10 cellular contexts compared by ENCODE assay signal in the genomic region with DNA sequence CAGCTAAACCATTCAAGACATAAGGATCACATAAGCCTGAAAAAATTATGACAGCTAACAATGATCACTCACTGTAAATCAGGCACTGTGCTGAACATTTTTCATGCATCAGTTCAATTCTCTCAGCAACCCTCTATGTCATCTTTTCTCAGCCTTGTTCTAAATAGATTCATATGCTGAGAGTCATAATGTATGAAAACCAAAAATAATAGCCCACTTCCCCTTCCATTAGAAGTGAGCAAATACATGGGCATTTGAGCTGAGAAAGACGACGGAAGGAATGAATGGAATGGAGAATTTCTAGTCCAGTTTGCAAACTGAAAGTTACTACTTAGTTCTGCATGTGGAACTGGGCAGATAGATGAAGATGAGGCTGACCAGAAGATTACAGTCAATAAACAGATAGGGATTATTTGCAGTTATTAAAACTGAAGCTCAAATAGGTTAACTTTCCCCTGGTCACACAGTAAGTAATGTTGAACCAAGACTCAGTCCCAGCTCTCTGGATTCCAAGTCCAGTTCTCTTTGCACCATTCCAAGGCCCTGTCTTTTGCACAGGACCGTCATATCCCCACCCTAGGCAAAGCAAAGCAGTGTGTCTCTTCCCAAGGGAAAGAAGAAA. TPM values are rescaled to one million over a fixed set of nuclear protein-coding genes. Genes with fewer than 3 reads are reported as not detected.
A peak's percentile ranks its signal among the peaks of the same experiment; 100 is the strongest.
DNase-seq lines count a peak whose midpoint lies in the region; TF ChIP-seq lines count a peak whose summit lies in the region.
"Had no signal": no experiment of that assay in that cellular context is flagged by ENCODE, and none has a peak within 500 bp of the region (broad histone marks: within the 10 kb centered on the region; RNA-seq: fewer than 3 reads in every experiment).

No MANE protein-coding gene starts in this region.

- 49% methylated on average over 3 of the region's 3 CpGs for WGBS in hepatocyte (ENCODE audit: low lambda C conversion rate, missing lambda C conversion rate)

- DNase-seq in AG09309 (ENCODE audit: low read depth), result peak; percentile 67
- DNase-seq in GM20000 (ENCODE audit: low spot score), result peak; percentile 59
- DNase-seq in RPMI7951 (ENCODE audit: low read depth), result peak; percentile 36
- no peak for DNase-seq in hepatocyte (ENCODE audit: low spot score)
- no peak for DNase-seq in DMS79 treated with DMSO at 0.1 percent for 48 hours (lab: John Stamatoyannopoulos, UW)
- DNase-seq in NCI-H524 (lab: John Stamatoyannopoulos, UW), result no peak
- DNase-seq in OCI-LY7 (ENCODE audit: low spot score), result no peak
- no peak for DNase-seq in stimulated activated CD4-positive, alpha-beta T cell treated with anti-CD3 and anti-CD28 coated beads, Interleukin-2, amount 100 ng/mL, for 24 hours

- H3K4me1 ChIP-seq in hepatocyte (ENCODE audit: insufficient read depth) (peaks cover 15% of the 10 kb centered on the region), OCI-LY7 (ENCODE audit: insufficient read depth, low read length, poor library complexity, severe bottlenecking) (no peaks in the 10 kb centered on the region)

- peak overlapping the region; percentile 83 for H3K4me2 ChIP-seq in hepatocyte
- H3K4me2 ChIP-seq in OCI-LY7 (ENCODE audit: low read length), result no peak overlapping the region

- no TSS peak for BruUV-seq in OCI-LY7 (replicated peaks; lab: Mats Ljungman, UMichigan)

- CTCF ChIA-PET in OCI-LY7 (lab: Charles Lee; ENCODE audit: unreplicated experiment), result no interaction called here

- intact Hi-C loops in OCI-LY7 (cut with micrococcal nuclease; ENCODE audit: unreplicated experiment), result no loop called here

- H4K20me1 ChIP-seq in hepatocyte (ENCODE audit: insufficient read depth, poor library complexity, severe bottlenecking) (peaks cover 8% of the 10 kb centered on the region), OCI-LY7 (ENCODE audit: insufficient read depth, low read length) (no peaks in the 10 kb centered on the region)

- H3K27ac ChIP-seq in hepatocyte (peak overlapping the region; percentile 94), OCI-LY7 (ENCODE audit: low read depth, low read length, poor library complexity, severe bottlenecking) (no peak overlapping the region)

- H3K9me3 ChIP-seq in hepatocyte (ENCODE audit: low read depth), result no peaks in the 10 kb centered on the region
- H3K9me3 ChIP-seq in OCI-LY7 (ENCODE audit: low read length), result no peaks in the 10 kb centered on the region
- H3K9me3 ChIP-seq: heart right ventricle had no signal

- TF ChIP-seq CTCF in AG09309 (IDR thresholded peaks at IDR 0.05; ENCODE audit: control insufficient read depth, insufficient read depth, low read depth, low read length, missing control alignments) (no peak), GM20000 (IDR thresholded peaks at IDR 0.05; ENCODE audit: extremely low read depth, missing control alignments) (no peak), hepatocyte (IDR thresholded peaks at IDR 0.05; ENCODE audit: poor library complexity) (no peak), OCI-LY7 (conservative IDR thresholded peaks at IDR 0.05; ENCODE audit: low read length) (no peak)

- no peaks in the 10 kb centered on the region for H3K36me3 ChIP-seq in hepatocyte (replicated peaks; ENCODE audit: insufficient read depth, low read depth)
- H3K36me3 ChIP-seq in OCI-LY7 (ENCODE audit: insufficient read depth, low read length), result no peaks in the 10 kb centered on the region
- H3K36me3 ChIP-seq: heart right ventricle had no signal

- no peaks in the 10 kb centered on the region for H3K9me2 ChIP-seq in hepatocyte (replicated peaks; ENCODE audit: insufficient read depth)
- H3K9me2 ChIP-seq in OCI-LY7 (ENCODE audit: insufficient read depth, low read length), result no peaks in the 10 kb centered on the region

- H3K4me3 ChIP-seq in AG09309 (ENCODE audit: control insufficient read depth, low read depth, low read length), result no peak overlapping the region
- H3K4me3 ChIP-seq in hepatocyte, result no peak overlapping the region
- no peak overlapping the region for H3K4me3 ChIP-seq in OCI-LY7 (ENCODE audit: low read depth, low read length, poor library complexity, severe bottlenecking)
- H3K4me3 ChIP-seq: K562 had no signal

- H3K27me3 ChIP-seq in hepatocyte, result no peaks in the 10 kb centered on the region

- POLR2A ChIA-PET in OCI-LY7 (lab: Charles Lee), result interaction anchor here (0.7 kb wide), 1 partner anchor 132 kb away, joined by 3 read pairs; no protein-coding TSS in a partner anchor

- H2AFZ ChIP-seq in hepatocyte, result no peak overlapping the region
- H2AFZ ChIP-seq in OCI-LY7 (ENCODE audit: low read length), result no peak overlapping the region

- H3K79me2 ChIP-seq in hepatocyte (peaks cover 20% of the 10 kb centered on the region), OCI-LY7 (ENCODE audit: insufficient read depth, low read depth, low read length) (no peaks in the 10 kb centered on the region)

RNA-seq across cellular contexts. Expression of a gene that starts 1.6 kb away (rescaled TPM):
- 6.3 and 9.4 TPM in 2 replicates for total RNA-seq in RPMI7951 (2014; rRNA removed; shearing (Covaris generic))
- total RNA-seq in hepatocyte (13.9 and 15.5 TPM in 2 replicates), OCI-LY7 (2022) (not detected in 2 replicates)
- 12.5 and 16.4 TPM in 2 replicates for polyA plus RNA-seq in hepatocyte
- total RNA-seq in OCI-LY7 (2014; rRNA removed; shearing (Covaris generic)), result not detected in 2 replicates

Comparison
In these comparisons a context has a peak if more than half of its experiments do, and no peak if none do; other contexts are left out.
1. DNase-seq: peak in AG09309 (single experiment), GM20000 (single experiment) and RPMI7951 (single experiment); none in hepatocyte (single experiment), DMS79 treated with DMSO at 0.1 percent for 48 hours (single experiment), NCI-H524 (0 of 2), OCI-LY7 (single experiment) and stimulated activated CD4-positive, alpha-beta T cell treated with anti-CD3 and anti-CD28 coated beads, Interleukin-2, amount 100 ng/mL, for 24 hours (0 of 2).